In genomic region chr14:33967138-33967537, GRCh38 we compare ENCODE assay signal across 22 cellular contexts. TPM values are rescaled to one million over a fixed set of nuclear protein-coding genes. Genes with fewer than 3 reads are reported as not detected.
"Had no signal": no experiment of that assay in that cellular context is flagged by ENCODE, and none has a peak within 500 bp of the region (broad histone marks: within the 10 kb centered on the region; RNA-seq: fewer than 3 reads in every experiment).

No MANE protein-coding gene starts in this region.

- H3K9me3 ChIP-seq: neutrophil had no signal

- H3K27ac ChIP-seq: dorsolateral prefrontal cortex, heart left ventricle, neutrophil, sigmoid colon, skin epidermis, stomach, thoracic aorta, transverse colon had no signal

- H3K36me3 ChIP-seq: heart left ventricle, neutrophil, sigmoid colon, stomach, thoracic aorta, transverse colon had no signal

- H3K27me3 ChIP-seq: dorsolateral prefrontal cortex, heart left ventricle, sigmoid colon, stomach, transverse colon had no signal

- H3K4me1 ChIP-seq: heart left ventricle, sigmoid colon, stomach, transverse colon had no signal

- ATAC-seq: heart left ventricle, left colon, left ventricle myocardium superior had no signal

- DNase-seq: cortex of kidney; dorsolateral prefrontal cortex; effector CD8-positive, alpha-beta T cell; heart left ventricle; hippocampal formation; left colon; left ventricle myocardium superior; mesenchymal stem cell; naive B cell; posterior cingulate gyrus; sigmoid colon; stimulated activated CD4-positive, alpha-beta T cell treated with anti-CD3 and anti-CD28 coated beads, Interleukin-2, amount 100 ng/mL, for 24 hours; stimulated activated CD4-positive, alpha-beta T cell treated with anti-CD3 and anti-CD28 coated beads, Interleukin-4, amount 100 ng/mL, for 4 hours; stimulated activated naive CD4-positive, alpha-beta T cell; stomach; substantia nigra; transverse colon had no signal

- H3K4me3 ChIP-seq: dorsolateral prefrontal cortex, heart left ventricle, lung, sigmoid colon, skin epidermis, stomach, thoracic aorta, transverse colon had no signal

RNA-seq across cellular contexts. Expression of gene EGLN3, which starts 16.3 kb away (rescaled TPM):
- polyA plus RNA-seq: neural cell had no signal
